ENCODE assay signal across 25 cellular contexts in genomic region chr10:87511526-87511925, GRCh38.
"Had no signal": no experiment of that assay in that cellular context is flagged by ENCODE, and none has a peak within 500 bp of the region (broad histone marks: within the 10 kb centered on the region; RNA-seq: fewer than 3 reads in every experiment).

No MANE protein-coding gene starts in this region.

- H3K36me3 ChIP-seq: ovary, prostate gland had no signal

- H3K27me3 ChIP-seq: ovary, stomach, testis, thyroid gland, transverse colon, upper lobe of left lung, vagina had no signal

- DNase-seq: islet precursor cell; left ventricle myocardium inferior; mesendoderm; naive B cell; ovary; retina; right cardiac atrium; stimulated activated CD4-positive, alpha-beta T cell treated with anti-CD3 and anti-CD28 coated beads, Interleukin-12 subunit alpha, Interleukin-12 subunit beta, amount 100 ng/mL, for 4 hours; stimulated activated CD4-positive, alpha-beta T cell treated with anti-CD3 and anti-CD28 coated beads, Interleukin-15, amount 100 ng/mL, for 24 hours; stimulated activated CD4-positive, alpha-beta T cell treated with anti-CD3 and anti-CD28 coated beads, Interleukin-2, amount 100 ng/mL, for 24 hours; stimulated activated CD4-positive, alpha-beta T cell treated with anti-CD3 and anti-CD28 coated beads, Interleukin-4, amount 100 ng/mL, for 1 hour; stimulated activated naive B cell treated with anti-CD40 and anti-IgM and Interleukin-4, amounts not matched to agents 10 μg/mL and 1 μg/mL and 100 μg/mL, for 72 hours; stimulated activated naive CD8-positive, alpha-beta T cell treated with anti-CD3 and anti-CD28 coated beads, Interleukin-15, Interleukin-2, amounts not matched to agents 100 U/mL and 50 U/mL, for 24 hours; stomach; testis; thyroid gland; transverse colon; upper lobe of left lung had no signal

- H3K27me3 Mint-ChIP-seq: naive B cell; natural killer cell treated with Interleukin-12 subunit alpha and Interleukin-12 subunit beta and Interleukin-15 and Interleukin-18, amount 100 ng/mL, for 72 hours; stimulated activated naive B cell treated with anti-CD40 and anti-IgM and Interleukin-4, amounts not matched to agents 10 μg/mL and 1 μg/mL and 100 μg/mL, for 72 hours had no signal

- H3K27ac ChIP-seq: left ventricle myocardium inferior, ovary, prostate gland, skin epidermis, stomach, testis, thyroid gland, transverse colon, upper lobe of left lung, vagina had no signal

- H3K4me1 Mint-ChIP-seq: stimulated activated naive B cell treated with anti-CD40 and anti-IgM and Interleukin-4, amounts not matched to agents 10 μg/mL and 1 μg/mL and 100 μg/mL, for 72 hours had no signal

- H3K9me3 ChIP-seq: left ventricle myocardium inferior, ovary, prostate gland, stomach, testis, thyroid gland, transverse colon, upper lobe of left lung, vagina had no signal

- H3K4me1 ChIP-seq: prostate gland had no signal

- H3K4me3 ChIP-seq: left ventricle myocardium inferior, lung, ovary, prostate gland, skin epidermis, stomach, testis, thyroid gland, transverse colon, upper lobe of left lung, vagina had no signal

- H3K4me3 Mint-ChIP-seq: mesothelial cell of epicardium; natural killer cell treated with Interleukin-12 subunit alpha and Interleukin-12 subunit beta and Interleukin-15 and Interleukin-18, amount 100 ng/mL, for 72 hours; stimulated activated naive B cell treated with anti-CD40 and anti-IgM and Interleukin-4, amounts not matched to agents 10 μg/mL and 1 μg/mL and 100 μg/mL, for 72 hours had no signal

- H3K9me3 Mint-ChIP-seq: mesothelial cell of epicardium; naive B cell; natural killer cell treated with Interleukin-12 subunit alpha and Interleukin-12 subunit beta and Interleukin-15 and Interleukin-18, amount 100 ng/mL, for 72 hours; stimulated activated naive B cell treated with anti-CD40 and anti-IgM and Interleukin-4, amounts not matched to agents 10 μg/mL and 1 μg/mL and 100 μg/mL, for 72 hours had no signal

- H3K27ac Mint-ChIP-seq: mesothelial cell of epicardium; naive B cell; natural killer cell treated with Interleukin-12 subunit alpha and Interleukin-12 subunit beta and Interleukin-15 and Interleukin-18, amount 100 ng/mL, for 72 hours; stimulated activated naive B cell treated with anti-CD40 and anti-IgM and Interleukin-4, amounts not matched to agents 10 μg/mL and 1 μg/mL and 100 μg/mL, for 72 hours had no signal

- ATAC-seq: natural killer cell treated with Interleukin-12 subunit alpha and Interleukin-12 subunit beta and Interleukin-15 and Interleukin-18, amount 100 ng/mL, for 72 hours; right cardiac atrium; sciatic nerve; stimulated activated naive B cell treated with anti-CD40 and anti-IgM and Interleukin-4, amounts not matched to agents 10 μg/mL and 1 μg/mL and 100 μg/mL, for 72 hours; stimulated activated naive CD8-positive, alpha-beta T cell treated with anti-CD3 and anti-CD28 coated beads, Interleukin-15, Interleukin-2, amounts not matched to agents 100 U/mL and 50 U/mL, for 24 hours had no signal
